Comparison of ENCODE assay signal across 17 cellular contexts in genomic region chr10:52098130-52098529, GRCh38.
DNase-seq lines count a peak whose midpoint lies in the region; ATAC-seq and TF ChIP-seq lines count a peak whose summit lies in the region.
"Had no signal": no experiment of that assay in that cellular context is flagged by ENCODE, and none has a peak within 500 bp of the region (broad histone marks: within the 10 kb centered on the region; RNA-seq: fewer than 3 reads in every experiment).

No MANE protein-coding gene starts in this region.

- peak in 2 of 3 experiments; percentile 9 to 65 for DNase-seq in NCI-H1417 (lab: John Stamatoyannopoulos, UW)
- DNase-seq in NCI-H1417 treated with DMSO at 0.1 percent for 48 hours (lab: John Stamatoyannopoulos, UW): no peak
- peak; percentile 1 for DNase-seq in NCI-H748 (lab: John Stamatoyannopoulos, UW; ENCODE audit: unreplicated experiment)
- DNase-seq in NCI-H748 treated with DMSO at 0.1 percent for 48 hours (lab: John Stamatoyannopoulos, UW): no peak
- DNase-seq in NCI-H69 (lab: John Stamatoyannopoulos, UW): peak; percentile 67
- DNase-seq in progenitor cell of endocrine pancreas (ENCODE audit: low spot score, unreplicated experiment): no peak
- no peak for DNase-seq in HuH-7.5 (ENCODE audit: low spot score)
- DNase-seq: AML-193; Caco-2; Calu3; CD4-positive, alpha-beta T cell; CD8-positive, alpha-beta T cell; DMS79 treated with DMSO at 0.1 percent for 48 hours; GF-D8 had no signal

- H3K27ac Mint-ChIP-seq in progenitor cell of endocrine pancreas: peak overlapping the region; percentile 17
- H3K27ac Mint-ChIP-seq: B cell; CD4-positive, alpha-beta T cell; CD8-positive, alpha-beta T cell had no signal

- H3K36me3 Mint-ChIP-seq in progenitor cell of endocrine pancreas (ENCODE audit: insufficient read depth): no peaks in the 10 kb centered on the region
- H3K36me3 Mint-ChIP-seq: CD8-positive, alpha-beta T cell had no signal

- no peaks in the 10 kb centered on the region for H3K27me3 Mint-ChIP-seq in progenitor cell of endocrine pancreas
- H3K27me3 Mint-ChIP-seq: CD4-positive, alpha-beta T cell had no signal

- peaks cover 9% of the 10 kb centered on the region for H3K4me1 Mint-ChIP-seq in progenitor cell of endocrine pancreas (ENCODE audit: low read depth)
- H3K4me1 Mint-ChIP-seq: B cell had no signal

- TF ChIP-seq CTCF in progenitor cell of endocrine pancreas (IDR thresholded peaks at IDR 0.05; ENCODE audit: unreplicated experiment): no peak

- H3K4me3 Mint-ChIP-seq in progenitor cell of endocrine pancreas (ENCODE audit: low read depth): no peak overlapping the region
- H3K4me3 Mint-ChIP-seq: B cell; CD4-positive, alpha-beta T cell; CD8-positive, alpha-beta T cell had no signal

- no peak for ATAC-seq in HG02973 (IDR thresholded peaks at IDR 0.05; ENCODE audit: unreplicated experiment)
- ATAC-seq: A549; CD8-positive, alpha-beta T cell had no signal

- no peaks in the 10 kb centered on the region for H3K9me3 Mint-ChIP-seq in progenitor cell of endocrine pancreas (ENCODE audit: low read depth)
- H3K9me3 Mint-ChIP-seq: CD4-positive, alpha-beta T cell had no signal

Comparison
In these comparisons a context has a peak if more than half of its experiments do, and no peak if none do; other contexts are left out.
1. DNase-seq: peak in NCI-H1417 (2 of 3), NCI-H748 (single experiment) and NCI-H69 (single experiment); none in NCI-H1417 treated with DMSO at 0.1 percent for 48 hours (single experiment), NCI-H748 treated with DMSO at 0.1 percent for 48 hours (single experiment), progenitor cell of endocrine pancreas (single experiment) and HuH-7.5 (single experiment).